1 cellular context compared by ENCODE assay signal in the genomic region with DNA sequence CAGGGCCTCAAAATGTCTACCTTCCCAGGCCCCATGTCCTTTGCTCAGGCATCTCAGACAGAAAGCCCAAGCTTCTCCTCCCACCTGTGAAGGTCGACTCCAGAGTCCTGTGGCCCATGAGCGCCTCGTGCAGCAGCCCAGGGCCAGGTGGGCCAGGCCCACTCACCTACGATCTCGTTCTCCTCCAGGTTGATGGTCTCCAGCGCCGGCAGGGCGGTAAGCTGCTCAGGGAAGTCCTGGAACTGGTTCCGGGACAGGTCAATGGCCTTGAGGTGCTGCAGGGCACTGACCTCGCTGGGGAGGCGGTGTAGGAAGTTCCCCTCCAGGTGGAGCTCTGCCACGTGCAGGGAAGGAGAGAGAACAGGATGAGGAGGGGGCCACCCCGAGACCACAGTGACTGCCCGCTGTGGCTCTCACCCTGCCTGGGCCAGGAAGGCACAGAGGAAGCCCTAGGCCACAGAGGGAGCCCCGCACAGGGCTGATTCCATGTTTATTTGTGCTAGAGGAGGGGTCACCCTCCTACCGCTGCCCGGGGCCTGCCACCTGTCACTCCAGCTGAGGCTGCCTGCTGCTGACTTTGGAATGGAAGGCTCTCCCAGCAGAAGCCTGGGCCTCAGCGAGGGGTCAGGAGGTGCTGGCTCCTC.
TF ChIP-seq lines count a peak whose summit lies in the region.

No MANE protein-coding gene starts in this region.

TF ChIP-seq in HepG2, 621 proteins besides CTCF, POLR2A, EP300 and RAD21 (continued from another document and continues in another):
- TF ChIP-seq, protein P1, sequence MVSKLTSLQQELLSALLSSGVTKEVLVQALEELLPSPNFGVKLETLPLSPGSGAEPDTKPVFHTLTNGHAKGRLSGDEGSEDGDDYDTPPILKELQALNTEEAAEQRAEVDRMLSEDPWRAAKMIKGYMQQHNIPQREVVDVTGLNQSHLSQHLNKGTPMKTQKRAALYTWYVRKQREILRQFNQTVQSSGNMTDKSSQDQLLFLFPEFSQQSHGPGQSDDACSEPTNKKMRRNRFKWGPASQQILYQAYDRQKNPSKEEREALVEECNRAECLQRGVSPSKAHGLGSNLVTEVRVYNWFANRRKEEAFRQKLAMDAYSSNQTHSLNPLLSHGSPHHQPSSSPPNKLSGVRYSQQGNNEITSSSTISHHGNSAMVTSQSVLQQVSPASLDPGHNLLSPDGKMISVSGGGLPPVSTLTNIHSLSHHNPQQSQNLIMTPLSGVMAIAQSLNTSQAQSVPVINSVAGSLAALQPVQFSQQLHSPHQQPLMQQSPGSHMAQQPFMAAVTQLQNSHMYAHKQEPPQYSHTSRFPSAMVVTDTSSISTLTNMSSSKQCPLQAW (CRISPR knock-in tag; IDR thresholded peaks at IDR 0.05), result 0 out of 2 replicates have a peak, but pooled peaks have one; percentile 5
- TF ChIP-seq, protein P2, sequence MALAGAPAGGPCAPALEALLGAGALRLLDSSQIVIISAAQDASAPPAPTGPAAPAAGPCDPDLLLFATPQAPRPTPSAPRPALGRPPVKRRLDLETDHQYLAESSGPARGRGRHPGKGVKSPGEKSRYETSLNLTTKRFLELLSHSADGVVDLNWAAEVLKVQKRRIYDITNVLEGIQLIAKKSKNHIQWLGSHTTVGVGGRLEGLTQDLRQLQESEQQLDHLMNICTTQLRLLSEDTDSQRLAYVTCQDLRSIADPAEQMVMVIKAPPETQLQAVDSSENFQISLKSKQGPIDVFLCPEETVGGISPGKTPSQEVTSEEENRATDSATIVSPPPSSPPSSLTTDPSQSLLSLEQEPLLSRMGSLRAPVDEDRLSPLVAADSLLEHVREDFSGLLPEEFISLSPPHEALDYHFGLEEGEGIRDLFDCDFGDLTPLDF (CRISPR knock-in tag; IDR thresholded peaks at IDR 0.05), result peak; percentile 33; the same call in 1 of the 2 replicates
- TF ChIP-seq, protein P3, sequence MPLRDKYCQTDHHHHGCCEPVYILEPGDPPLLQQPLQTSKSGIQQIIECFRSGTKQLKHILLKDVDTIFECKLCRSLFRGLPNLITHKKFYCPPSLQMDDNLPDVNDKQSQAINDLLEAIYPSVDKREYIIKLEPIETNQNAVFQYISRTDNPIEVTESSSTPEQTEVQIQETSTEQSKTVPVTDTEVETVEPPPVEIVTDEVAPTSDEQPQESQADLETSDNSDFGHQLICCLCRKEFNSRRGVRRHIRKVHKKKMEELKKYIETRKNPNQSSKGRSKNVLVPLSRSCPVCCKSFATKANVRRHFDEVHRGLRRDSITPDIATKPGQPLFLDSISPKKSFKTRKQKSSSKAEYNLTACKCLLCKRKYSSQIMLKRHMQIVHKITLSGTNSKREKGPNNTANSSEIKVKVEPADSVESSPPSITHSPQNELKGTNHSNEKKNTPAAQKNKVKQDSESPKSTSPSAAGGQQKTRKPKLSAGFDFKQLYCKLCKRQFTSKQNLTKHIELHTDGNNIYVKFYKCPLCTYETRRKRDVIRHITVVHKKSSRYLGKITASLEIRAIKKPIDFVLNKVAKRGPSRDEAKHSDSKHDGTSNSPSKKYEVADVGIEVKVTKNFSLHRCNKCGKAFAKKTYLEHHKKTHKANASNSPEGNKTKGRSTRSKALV (CRISPR knock-in tag; IDR thresholded peaks at IDR 0.05), result no peak
- TF ChIP-seq SALL1 (CRISPR knock-in tag; IDR thresholded peaks at IDR 0.05) (peak; percentile 82), HDAC2 (CRISPR knock-in tag; IDR thresholded peaks at IDR 0.05) (peak; percentile 93), ZC3H4 (CRISPR knock-in tag; IDR thresholded peaks at IDR 0.05; ENCODE audit: borderline replicate concordance) (no peak), ZBTB38 (CRISPR knock-in tag; IDR thresholded peaks at IDR 0.05) (no peak), ZFYVE20 (CRISPR knock-in tag; IDR thresholded peaks at IDR 0.05; ENCODE audit: borderline replicate concordance, low read depth) (no peak), MIER3 (CRISPR knock-in tag; IDR thresholded peaks at IDR 0.05; ENCODE audit: borderline replicate concordance) (no peak), ZNF660 (CRISPR knock-in tag; IDR thresholded peaks at IDR 0.05; ENCODE audit: borderline replicate concordance, low read depth) (no peak), IKZF1 (IDR thresholded peaks at IDR 0.05) (no peak), SIN3A (IDR thresholded peaks at IDR 0.05; ENCODE audit: borderline replicate concordance, low read depth, low read length) (no peak), JARID2 (CRISPR knock-in tag; IDR thresholded peaks at IDR 0.05; ENCODE audit: insufficient replicate concordance) (no peak), ZNF180 (CRISPR knock-in tag; IDR thresholded peaks at IDR 0.05; ENCODE audit: borderline replicate concordance, low read depth) (no peak), ZNF713 (CRISPR knock-in tag; IDR thresholded peaks at IDR 0.05) (no peak), ZNF317 (CRISPR knock-in tag; IDR thresholded peaks at IDR 0.05) (0 out of 2 replicates have a peak, but pooled peaks have one; percentile 21), KMT2A (CRISPR knock-in tag; IDR thresholded peaks at IDR 0.05) (peak; percentile 89), ELF3 (CRISPR knock-in tag; IDR thresholded peaks at IDR 0.05) (peak; percentile 85), KDM3A (CRISPR knock-in tag; IDR thresholded peaks at IDR 0.05; ENCODE audit: low read depth) (no peak), NFKBIZ (CRISPR knock-in tag; IDR thresholded peaks at IDR 0.05) (no peak), TOE1 (CRISPR knock-in tag; IDR thresholded peaks at IDR 0.05) (peak; percentile 62; the same call in 1 of the 2 replicates), SIN3B (IDR thresholded peaks at IDR 0.05; ENCODE audit: low read length) (no peak), GATAD1 (CRISPR knock-in tag; IDR thresholded peaks at IDR 0.05) (peak; percentile 92), ZNF644 (CRISPR knock-in tag; IDR thresholded peaks at IDR 0.05; ENCODE audit: low read depth) (no peak), KLF15 (CRISPR knock-in tag; IDR thresholded peaks at IDR 0.05; ENCODE audit: borderline replicate concordance) (no peak; the same call in 1 of the 2 replicates), ARNT (IDR thresholded peaks at IDR 0.05) (no peak), BCL6 (CRISPR knock-in tag; IDR thresholded peaks at IDR 0.05) (no peak; the same call in 1 of the 2 replicates), EEA1 (CRISPR knock-in tag; IDR thresholded peaks at IDR 0.05; ENCODE audit: borderline replicate concordance) (no peak), FOSL1 (CRISPR knock-in tag; IDR thresholded peaks at IDR 0.05; ENCODE audit: borderline replicate concordance) (no peak), CCAR2 (optimal IDR thresholded peaks at IDR 0.05; ENCODE audit: low read depth, low read length) (no peak), NR2F2 (IDR thresholded peaks at IDR 0.05; ENCODE audit: borderline replicate concordance, low read depth) (peak; percentile 65; the same call in 1 of the 2 replicates), ZNF850 (CRISPR knock-in tag; conservative IDR thresholded peaks at IDR 0.05) (no peak), GTF2F1 (IDR thresholded peaks at IDR 0.05; ENCODE audit: low read length) (0 out of 2 replicates have a peak, but pooled peaks have one; percentile 22), ZFP41 (CRISPR knock-in tag; IDR thresholded peaks at IDR 0.05; ENCODE audit: borderline replicate concordance) (peak; percentile 84; the same call in 1 of the 2 replicates)
- TF ChIP-seq, protein P4, sequence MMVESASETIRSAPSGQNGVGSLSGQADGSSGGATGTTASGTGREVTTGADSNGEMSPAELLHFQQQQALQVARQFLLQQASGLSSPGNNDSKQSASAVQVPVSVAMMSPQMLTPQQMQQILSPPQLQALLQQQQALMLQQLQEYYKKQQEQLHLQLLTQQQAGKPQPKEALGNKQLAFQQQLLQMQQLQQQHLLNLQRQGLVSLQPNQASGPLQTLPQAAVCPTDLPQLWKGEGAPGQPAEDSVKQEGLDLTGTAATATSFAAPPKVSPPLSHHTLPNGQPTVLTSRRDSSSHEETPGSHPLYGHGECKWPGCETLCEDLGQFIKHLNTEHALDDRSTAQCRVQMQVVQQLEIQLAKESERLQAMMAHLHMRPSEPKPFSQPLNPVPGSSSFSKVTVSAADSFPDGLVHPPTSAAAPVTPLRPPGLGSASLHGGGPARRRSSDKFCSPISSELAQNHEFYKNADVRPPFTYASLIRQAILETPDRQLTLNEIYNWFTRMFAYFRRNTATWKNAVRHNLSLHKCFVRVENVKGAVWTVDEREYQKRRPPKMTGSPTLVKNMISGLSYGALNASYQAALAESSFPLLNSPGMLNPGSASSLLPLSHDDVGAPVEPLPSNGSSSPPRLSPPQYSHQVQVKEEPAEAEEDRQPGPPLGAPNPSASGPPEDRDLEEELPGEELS (CRISPR knock-in tag; IDR thresholded peaks at IDR 0.05), result peak; percentile 56; the same call in 1 of the 2 replicates
- TF ChIP-seq, protein P5, sequence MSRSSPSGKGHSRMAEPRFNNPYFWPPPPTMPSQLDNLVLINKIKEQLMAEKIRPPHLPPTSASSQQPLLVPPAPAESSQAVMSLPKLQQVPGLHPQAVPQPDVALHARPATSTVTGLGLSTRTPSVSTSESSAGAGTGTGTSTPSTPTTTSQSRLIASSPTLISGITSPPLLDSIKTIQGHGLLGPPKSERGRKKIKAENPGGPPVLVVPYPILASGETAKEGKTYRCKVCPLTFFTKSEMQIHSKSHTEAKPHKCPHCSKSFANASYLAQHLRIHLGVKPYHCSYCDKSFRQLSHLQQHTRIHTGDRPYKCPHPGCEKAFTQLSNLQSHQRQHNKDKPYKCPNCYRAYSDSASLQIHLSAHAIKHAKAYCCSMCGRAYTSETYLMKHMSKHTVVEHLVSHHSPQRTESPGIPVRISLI (CRISPR knock-in tag; IDR thresholded peaks at IDR 0.05; ENCODE audit: borderline replicate concordance), result peak; percentile 35; the same call in 1 of the 2 replicates
- TF ChIP-seq, protein P6, sequence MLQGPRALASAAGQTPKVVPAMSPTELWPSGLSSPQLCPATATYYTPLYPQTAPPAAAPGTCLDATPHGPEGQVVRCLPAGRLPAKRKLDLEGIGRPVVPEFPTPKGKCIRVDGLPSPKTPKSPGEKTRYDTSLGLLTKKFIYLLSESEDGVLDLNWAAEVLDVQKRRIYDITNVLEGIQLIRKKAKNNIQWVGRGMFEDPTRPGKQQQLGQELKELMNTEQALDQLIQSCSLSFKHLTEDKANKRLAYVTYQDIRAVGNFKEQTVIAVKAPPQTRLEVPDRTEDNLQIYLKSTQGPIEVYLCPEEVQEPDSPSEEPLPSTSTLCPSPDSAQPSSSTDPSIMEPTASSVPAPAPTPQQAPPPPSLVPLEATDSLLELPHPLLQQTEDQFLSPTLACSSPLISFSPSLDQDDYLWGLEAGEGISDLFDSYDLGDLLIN (CRISPR knock-in tag; IDR thresholded peaks at IDR 0.05; ENCODE audit: borderline replicate concordance), result no peak
- TF ChIP-seq, protein P7, sequence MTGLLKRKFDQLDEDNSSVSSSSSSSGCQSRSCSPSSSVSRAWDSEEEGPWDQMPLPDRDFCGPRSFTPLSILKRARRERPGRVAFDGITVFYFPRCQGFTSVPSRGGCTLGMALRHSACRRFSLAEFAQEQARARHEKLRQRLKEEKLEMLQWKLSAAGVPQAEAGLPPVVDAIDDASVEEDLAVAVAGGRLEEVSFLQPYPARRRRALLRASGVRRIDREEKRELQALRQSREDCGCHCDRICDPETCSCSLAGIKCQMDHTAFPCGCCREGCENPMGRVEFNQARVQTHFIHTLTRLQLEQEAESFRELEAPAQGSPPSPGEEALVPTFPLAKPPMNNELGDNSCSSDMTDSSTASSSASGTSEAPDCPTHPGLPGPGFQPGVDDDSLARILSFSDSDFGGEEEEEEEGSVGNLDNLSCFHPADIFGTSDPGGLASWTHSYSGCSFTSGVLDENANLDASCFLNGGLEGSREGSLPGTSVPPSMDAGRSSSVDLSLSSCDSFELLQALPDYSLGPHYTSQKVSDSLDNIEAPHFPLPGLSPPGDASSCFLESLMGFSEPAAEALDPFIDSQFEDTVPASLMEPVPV (CRISPR knock-in tag; IDR thresholded peaks at IDR 0.05), result 0 out of 2 replicates have a peak, but pooled peaks have one; percentile 58
- TF ChIP-seq, protein P8, sequence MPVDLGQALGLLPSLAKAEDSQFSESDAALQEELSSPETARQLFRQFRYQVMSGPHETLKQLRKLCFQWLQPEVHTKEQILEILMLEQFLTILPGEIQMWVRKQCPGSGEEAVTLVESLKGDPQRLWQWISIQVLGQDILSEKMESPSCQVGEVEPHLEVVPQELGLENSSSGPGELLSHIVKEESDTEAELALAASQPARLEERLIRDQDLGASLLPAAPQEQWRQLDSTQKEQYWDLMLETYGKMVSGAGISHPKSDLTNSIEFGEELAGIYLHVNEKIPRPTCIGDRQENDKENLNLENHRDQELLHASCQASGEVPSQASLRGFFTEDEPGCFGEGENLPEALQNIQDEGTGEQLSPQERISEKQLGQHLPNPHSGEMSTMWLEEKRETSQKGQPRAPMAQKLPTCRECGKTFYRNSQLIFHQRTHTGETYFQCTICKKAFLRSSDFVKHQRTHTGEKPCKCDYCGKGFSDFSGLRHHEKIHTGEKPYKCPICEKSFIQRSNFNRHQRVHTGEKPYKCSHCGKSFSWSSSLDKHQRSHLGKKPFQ (CRISPR knock-in tag; IDR thresholded peaks at IDR 0.05; ENCODE audit: insufficient replicate concordance), result peak; percentile 94
- TF ChIP-seq, protein P9, sequence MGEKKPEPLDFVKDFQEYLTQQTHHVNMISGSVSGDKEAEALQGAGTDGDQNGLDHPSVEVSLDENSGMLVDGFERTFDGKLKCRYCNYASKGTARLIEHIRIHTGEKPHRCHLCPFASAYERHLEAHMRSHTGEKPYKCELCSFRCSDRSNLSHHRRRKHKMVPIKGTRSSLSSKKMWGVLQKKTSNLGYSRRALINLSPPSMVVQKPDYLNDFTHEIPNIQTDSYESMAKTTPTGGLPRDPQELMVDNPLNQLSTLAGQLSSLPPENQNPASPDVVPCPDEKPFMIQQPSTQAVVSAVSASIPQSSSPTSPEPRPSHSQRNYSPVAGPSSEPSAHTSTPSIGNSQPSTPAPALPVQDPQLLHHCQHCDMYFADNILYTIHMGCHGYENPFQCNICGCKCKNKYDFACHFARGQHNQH (CRISPR knock-in tag; IDR thresholded peaks at IDR 0.05), result peak; percentile 84
- TF ChIP-seq, protein P10, sequence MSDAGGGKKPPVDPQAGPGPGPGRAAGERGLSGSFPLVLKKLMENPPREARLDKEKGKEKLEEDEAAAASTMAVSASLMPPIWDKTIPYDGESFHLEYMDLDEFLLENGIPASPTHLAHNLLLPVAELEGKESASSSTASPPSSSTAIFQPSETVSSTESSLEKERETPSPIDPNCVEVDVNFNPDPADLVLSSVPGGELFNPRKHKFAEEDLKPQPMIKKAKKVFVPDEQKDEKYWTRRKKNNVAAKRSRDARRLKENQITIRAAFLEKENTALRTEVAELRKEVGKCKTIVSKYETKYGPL (CRISPR knock-in tag; IDR thresholded peaks at IDR 0.05), result no peak
- TF ChIP-seq, protein P11, sequence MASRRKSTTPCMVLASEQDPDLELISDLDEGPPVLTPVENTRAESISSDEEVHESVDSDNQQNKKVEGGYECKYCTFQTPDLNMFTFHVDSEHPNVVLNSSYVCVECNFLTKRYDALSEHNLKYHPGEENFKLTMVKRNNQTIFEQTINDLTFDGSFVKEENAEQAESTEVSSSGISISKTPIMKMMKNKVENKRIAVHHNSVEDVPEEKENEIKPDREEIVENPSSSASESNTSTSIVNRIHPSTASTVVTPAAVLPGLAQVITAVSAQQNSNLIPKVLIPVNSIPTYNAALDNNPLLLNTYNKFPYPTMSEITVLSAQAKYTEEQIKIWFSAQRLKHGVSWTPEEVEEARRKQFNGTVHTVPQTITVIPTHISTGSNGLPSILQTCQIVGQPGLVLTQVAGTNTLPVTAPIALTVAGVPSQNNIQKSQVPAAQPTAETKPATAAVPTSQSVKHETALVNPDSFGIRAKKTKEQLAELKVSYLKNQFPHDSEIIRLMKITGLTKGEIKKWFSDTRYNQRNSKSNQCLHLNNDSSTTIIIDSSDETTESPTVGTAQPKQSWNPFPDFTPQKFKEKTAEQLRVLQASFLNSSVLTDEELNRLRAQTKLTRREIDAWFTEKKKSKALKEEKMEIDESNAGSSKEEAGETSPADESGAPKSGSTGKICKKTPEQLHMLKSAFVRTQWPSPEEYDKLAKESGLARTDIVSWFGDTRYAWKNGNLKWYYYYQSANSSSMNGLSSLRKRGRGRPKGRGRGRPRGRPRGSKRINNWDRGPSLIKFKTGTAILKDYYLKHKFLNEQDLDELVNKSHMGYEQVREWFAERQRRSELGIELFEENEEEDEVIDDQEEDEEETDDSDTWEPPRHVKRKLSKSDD (CRISPR knock-in tag; IDR thresholded peaks at IDR 0.05; ENCODE audit: low read depth), result no peak
